Comparison of ENCODE assay signal across 8 cellular contexts in genomic region chr11:68039526-68040086, GRCh38. TPM values are rescaled to one million over a fixed set of nuclear protein-coding genes. Genes with fewer than 3 reads are reported as not detected.
A peak's percentile ranks its signal among the peaks of the same experiment; 100 is the strongest.
DNase-seq lines count a peak whose midpoint lies in the region; ATAC-seq, FAIRE-seq and TF ChIP-seq lines count a peak whose summit lies in the region.

No MANE protein-coding gene starts in this region.

- H3K36me3 ChIP-seq in lung (ENCODE audit: control insufficient read depth in 2 of 2, insufficient read depth in 2 of 2, low read length in 2 of 2) (peaks cover 0 to 29% of the 10 kb centered on the region in 2 donors), aorta (ENCODE audit: control insufficient read depth in 1 of 2, insufficient read depth in 2 of 2, low read length in 1 of 2) (peaks cover 0 to 2% of the 10 kb centered on the region in 2 donors)

- peaks cover 4% of the 10 kb centered on the region for H3K36me3 Mint-ChIP-seq in stimulated activated naive CD8-positive, alpha-beta T cell treated with anti-CD3 and anti-CD28 coated beads, Interleukin-15, Interleukin-2, amounts not matched to agents 100 ng/mL and 50 ng/mL, for 24 hours (ENCODE audit: low read depth)

- H3K27me3 Mint-ChIP-seq in stimulated activated naive CD8-positive, alpha-beta T cell treated with anti-CD3 and anti-CD28 coated beads, Interleukin-15, Interleukin-2, amounts not matched to agents 100 ng/mL and 50 ng/mL, for 24 hours, result no peaks in the 10 kb centered on the region

- ATAC-seq in stimulated activated naive CD8-positive, alpha-beta T cell treated with anti-CD3 and anti-CD28 coated beads, Interleukin-15, Interleukin-2, amounts not matched to agents 100 U/mL and 50 U/mL, for 24 hours, result no peak
- no peak for ATAC-seq in lung (ENCODE audit: insufficient read depth, low FRiP score)
- ATAC-seq in aorta (ENCODE audit: low FRiP score), result no peak
- ATAC-seq in GM21619 (IDR thresholded peaks at IDR 0.05; ENCODE audit: unreplicated experiment), result no peak

- WGBS in lung, 2 donors, result 13 to 23% methylated on average over 10 of the region's 10 CpGs
- WGBS in aorta, 2 donors, result 14 to 17% methylated on average over 8 to 10 of the region's 10 CpGs

- H3K4me1 ChIP-seq in lung (ENCODE audit: control insufficient read depth in 2 of 2, insufficient read depth in 2 of 2, low read length in 2 of 2) (peaks cover 4 to 29% of the 10 kb centered on the region in 2 donors), aorta (ENCODE audit: control insufficient read depth in 1 of 2, insufficient read depth in 2 of 2, low read length in 2 of 2) (no peaks in the 10 kb centered on the region)

- H3K9me3 Mint-ChIP-seq in stimulated activated naive CD8-positive, alpha-beta T cell treated with anti-CD3 and anti-CD28 coated beads, Interleukin-15, Interleukin-2, amounts not matched to agents 100 ng/mL and 50 ng/mL, for 24 hours, result no peaks in the 10 kb centered on the region

- TF ChIP-seq CTCF in lung (IDR thresholded peaks at IDR 0.05; ENCODE audit: control extremely low read depth, extremely low read depth), result no peak

- H3K9me3 ChIP-seq in lung (ENCODE audit: control insufficient read depth in 2 of 2, insufficient read depth in 1 of 2, low read length in 1 of 2) (no peaks in the 10 kb centered on the region), aorta (ENCODE audit: control insufficient read depth, low read length) (no peaks in the 10 kb centered on the region)

- H3K27ac ChIP-seq in angular gyrus (ENCODE audit: low read depth, low read length) (peak overlapping the region; percentile 1), lung (ENCODE audit: low read depth in 1 of 2, low read length in 1 of 2) (peak overlapping the region; percentile 46 to 95), aorta (ENCODE audit: low read depth in 1 of 2, low read length in 2 of 2) (peak overlapping the region; percentile 41 to 54)

- intact Hi-C loops in aorta (cut with DNase I), result no loop called here

- H3K4me3 ChIP-seq in lung (peak overlapping the region; percentile 55), aorta (ENCODE audit: low read length in 2 of 2) (peak overlapping the region; percentile 27 to 46)

- H3K27ac Mint-ChIP-seq in stimulated activated naive CD8-positive, alpha-beta T cell treated with anti-CD3 and anti-CD28 coated beads, Interleukin-15, Interleukin-2, amounts not matched to agents 100 ng/mL and 50 ng/mL, for 24 hours, result peak overlapping the region; percentile 81

- H3K4me1 Mint-ChIP-seq in stimulated activated naive CD8-positive, alpha-beta T cell treated with anti-CD3 and anti-CD28 coated beads, Interleukin-15, Interleukin-2, amounts not matched to agents 100 ng/mL and 50 ng/mL, for 24 hours (ENCODE audit: low read depth), result peaks cover 17% of the 10 kb centered on the region

- DNase-seq in stimulated activated naive CD8-positive, alpha-beta T cell treated with anti-CD3 and anti-CD28 coated beads, Interleukin-15, Interleukin-2, amounts not matched to agents 100 U/mL and 50 U/mL, for 24 hours, result no peak
- DNase-seq in lung (ENCODE audit: low spot score), result no peak
- peak in 1 of 2 donors; percentile 62 for DNase-seq in aorta
- no peak for DNase-seq in occipital lobe (lab: John Stamatoyannopoulos, UW)
- DNase-seq in HTR-8/SVneo (ENCODE audit: insufficient read length, low spot score), result no peak

- FAIRE-seq in HTR-8/SVneo (lab: Jason Lieb, UNC), result no peak

- H3K27me3 ChIP-seq in lung (ENCODE audit: control insufficient read depth, insufficient read depth) (no peaks in the 10 kb centered on the region), aorta (ENCODE audit: control insufficient read depth in 1 of 2, insufficient read depth in 2 of 2, low read length in 1 of 2) (no peaks in the 10 kb centered on the region)

- H3K4me3 Mint-ChIP-seq in stimulated activated naive CD8-positive, alpha-beta T cell treated with anti-CD3 and anti-CD28 coated beads, Interleukin-15, Interleukin-2, amounts not matched to agents 100 ng/mL and 50 ng/mL, for 24 hours, result peak overlapping the region; percentile 89

RNA-seq across cellular contexts. Expression of gene TCIRG1, which starts 0.8 kb away (rescaled TPM):
- total RNA-seq in lung (100 to 1,000 TPM in 1 of 2 donors, 10 to 100 TPM in 1; 70.2 to 322 TPM), aorta (100 to 1,000 TPM; 124 to 173 TPM), occipital lobe (3.1 TPM)
- polyA plus RNA-seq in lung (100 to 1,000 TPM; 244 to 438 TPM), aorta (100 to 1,000 TPM in 1 of 2 donors, 10 to 100 TPM in 1; 47.5 to 485 TPM)

RNA-seq across cellular contexts. Expression of gene NDUFS8, which starts 9.1 kb away (rescaled TPM):
- 100 to 1,000 TPM in 1 of 2 donors, 10 to 100 TPM in 1; 57.8 to 151 TPM for total RNA-seq in lung
- polyA plus RNA-seq in lung, result 100 to 1,000 TPM; 139 to 180 TPM
- total RNA-seq in aorta, result 10 to 100 TPM; 70.1 to 76.7 TPM
- 100 to 1,000 TPM in 1 of 2 donors, 10 to 100 TPM in 1; 92.0 to 159 TPM for polyA plus RNA-seq in aorta
- 42.3 TPM for total RNA-seq in occipital lobe

RNA-seq across cellular contexts. Expression of gene ALDH3B1, which starts 29.5 kb away (rescaled TPM):
- 100 to 1,000 TPM in 1 of 2 donors, 10 to 100 TPM in 1; 45.6 to 165 TPM for total RNA-seq in lung
- 100 to 1,000 TPM in 1 of 2 donors, 10 to 100 TPM in 1; 73.9 to 107 TPM for polyA plus RNA-seq in lung
- 10 to 100 TPM; 10.9 to 12.4 TPM for total RNA-seq in aorta
- 1 to 10 TPM; 9.1 TPM for polyA plus RNA-seq in aorta
- total RNA-seq in occipital lobe, result 0.94 TPM

RNA-seq across cellular contexts. Expression of gene UNC93B1, which starts 35.7 kb away (rescaled TPM):
- total RNA-seq in lung, result 100 to 1,000 TPM in 1 of 2 donors, 10 to 100 TPM in 1; 44.3 to 124 TPM
- polyA plus RNA-seq in lung, result 100 to 1,000 TPM in 1 of 2 donors, 10 to 100 TPM in 1; 71.6 to 104 TPM
- total RNA-seq in aorta, result 10 to 100 TPM; 20.4 to 32.1 TPM
- polyA plus RNA-seq in aorta, result 10 to 100 TPM in 1 of 2 donors, 1 to 10 TPM in 1; 9.1 to 28.9 TPM
- 4.1 TPM for total RNA-seq in occipital lobe

Comparison
In these comparisons a context has a peak if more than half of its experiments do, and no peak if none do; other contexts are left out.
1. H3K27ac ChIP-seq: peak in every context shown above with its lines; median percentile 70 in lung; 48 in aorta; 1 in angular gyrus.
2. RNA of gene TCIRG1, which starts 0.8 kb away (total RNA-seq): 70.2 to 322 TPM in lung and 124 to 173 TPM in aorta; 3.1 TPM in occipital lobe (single experiment); every median in the first group is over 10 times any median in the second.